24 cellular contexts compared by ENCODE assay signal in genomic region chr7:96700516-96700915, GRCh38.
"Had no signal": no experiment of that assay in that cellular context is flagged by ENCODE, and none has a peak within 500 bp of the region (broad histone marks: within the 10 kb centered on the region; RNA-seq: fewer than 3 reads in every experiment).

No MANE protein-coding gene starts in this region.

- H3K27ac ChIP-seq: cardiac muscle cell, SK-N-MC, VCaP had no signal

- ATAC-seq: activated CD8-positive, alpha-beta T cell treated with anti-CD3 and anti-CD28 coated beads for 36 hours; activated T-cell treated with anti-CD3 and anti-CD28 coated beads, Interleukin-2, amount 50 U/mL, for 72 hours; Panc1; Right ventricle myocardium inferior; T-cell had no signal

- H3K36me3 ChIP-seq: cardiac muscle cell had no signal

- H3K27me3 ChIP-seq: cardiac muscle cell had no signal

- DNase-seq: activated CD4-positive, alpha-beta T cell treated with anti-CD3 and anti-CD28 coated beads, Interleukin-2, amount 50 U/mL, for 1 hour; activated CD4-positive, CD25-positive, alpha-beta regulatory T cell; activated CD8-positive, alpha-beta memory T cell treated with anti-CD3 and anti-CD28 coated beads, Interleukin-2, amount 50 U/mL, for 4 hours; activated CD8-positive, alpha-beta T cell treated with anti-CD3 and anti-CD28 coated beads for 36 hours; activated gamma-delta T cell treated with Interleukin-2 at 50 U/mL for 16 hours; activated naive CD4-positive, alpha-beta T cell treated with anti-CD3 and anti-CD28 coated beads, Interleukin-2, amount 50 U/mL, for 16 hours; activated T-cell treated with anti-CD3 and anti-CD28 coated beads, Interleukin-2, amount 50 U/mL, for 72 hours; amygdala; MM.1S; NCI-H1105; NCI-H1436; NCI-H1694 treated with DMSO at 0.1 percent for 48 hours; NCI-H2029 treated with DMSO at 0.1 percent for 48 hours; NCI-H345; NCI-H510A; NCI-H526 treated with DMSO at 0.1 percent for 48 hours; RPMI8226; T-cell had no signal

- FAIRE-seq: astrocyte had no signal

- H3K4me3 ChIP-seq: cardiac muscle cell, SK-N-MC had no signal
